8 cellular contexts compared by ENCODE assay signal in the genomic region with DNA sequence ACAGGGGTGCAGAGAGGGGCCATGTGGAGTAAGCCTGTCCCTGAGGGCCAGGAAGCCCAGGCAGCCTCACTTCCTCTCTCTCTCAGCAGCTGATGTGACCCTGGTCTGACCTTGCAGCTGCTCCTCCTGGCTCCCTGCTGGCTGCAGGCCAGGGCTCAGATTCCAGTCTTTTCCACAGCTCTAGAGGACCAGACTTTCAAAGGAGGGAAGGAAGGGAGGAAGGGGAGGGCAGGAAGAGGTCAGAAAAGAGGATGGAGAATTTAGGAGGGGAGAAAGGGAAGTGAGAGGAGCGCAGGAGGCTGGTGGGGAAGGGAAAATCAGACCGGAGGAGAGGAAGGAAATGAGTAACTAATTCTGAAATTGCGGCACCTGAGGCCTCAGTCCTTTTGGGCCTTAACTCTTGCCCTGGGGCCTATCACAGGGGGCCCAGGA. TPM values are rescaled to one million over a fixed set of nuclear protein-coding genes. Genes with fewer than 3 reads are reported as not detected.
DNase-seq lines count a peak whose midpoint lies in the region; ATAC-seq and TF ChIP-seq lines count a peak whose summit lies in the region.

No MANE protein-coding gene starts in this region.

- DNase-seq in NCI-H446 (lab: John Stamatoyannopoulos, UW) (peak; percentile 7 to 21), NCI-H446 treated with DMSO at 0.1 percent for 48 hours (lab: John Stamatoyannopoulos, UW) (no peak), RWPE1 (ENCODE audit: low spot score) (peak; percentile 15), cardiac septum (ENCODE audit: low spot score) (peak; percentile 92), inferior parietal cortex (ENCODE audit: extremely low spot score) (no peak), NCI-H128 (lab: John Stamatoyannopoulos, UW; ENCODE audit: unreplicated experiment) (no peak)

- no peaks in the 10 kb centered on the region for H3K9me3 ChIP-seq in skeletal muscle tissue (ENCODE audit: control insufficient read depth in 3 of 3, low read length in 3 of 3)

- intact Hi-C loops in cardiac septum (cut with DNase I), result no loop called here

- peak overlapping the region in 1 of 3 donors; percentile 14 for H3K9ac ChIP-seq in skeletal muscle tissue (ENCODE audit: low read depth in 1 of 3, low read length in 3 of 3)

- H3K4me1 ChIP-seq in skeletal muscle tissue (ENCODE audit: control insufficient read depth in 3 of 3, insufficient read depth in 3 of 3, low read length in 3 of 3), result peaks cover 19 to 22% (median 20%) of the 10 kb centered on the region in 3 donors

- H3K4me3 ChIP-seq in skeletal muscle tissue (ENCODE audit: low read length in 3 of 3), result no peak overlapping the region

- CTCF ChIA-PET in RWPE1 (lab: Yijun Ruan, JAX), result no interaction called here

- POLR2A ChIA-PET in RWPE1 (lab: Yijun Ruan, JAX; ENCODE audit: low non-redundant PET), result no interaction called here

- no peaks in the 10 kb centered on the region for H3K27me3 ChIP-seq in skeletal muscle tissue (ENCODE audit: control insufficient read depth in 3 of 3, insufficient read depth in 3 of 3, low read length in 3 of 3)

- H3K27ac ChIP-seq in RWPE1 (no peak overlapping the region), skeletal muscle tissue (ENCODE audit: low read depth, low read length) (peak overlapping the region; percentile 56)

- no peaks in the 10 kb centered on the region for H3K36me3 ChIP-seq in skeletal muscle tissue (ENCODE audit: control insufficient read depth in 3 of 3, insufficient read depth in 3 of 3, low read length in 3 of 3)

- ATAC-seq in HG03103 (IDR thresholded peaks at IDR 0.05; ENCODE audit: low read depth, unreplicated experiment), result peak; percentile 64

- TF ChIP-seq CTCF in RWPE1 (conservative IDR thresholded peaks at IDR 0.05; ENCODE audit: low read depth), result no peak

RNA-seq across cellular contexts. Expression of a gene that starts 40.9 kb away (rescaled TPM):
- total RNA-seq in cardiac septum, result 16.4 TPM
- 24.0 TPM for total RNA-seq in skeletal muscle tissue

Comparison
In these comparisons a context has a peak if more than half of its experiments do, and no peak if none do; other contexts are left out.
1. DNase-seq: peak in NCI-H446 (2 of 2), RWPE1 (single experiment) and cardiac septum (single experiment); none in NCI-H446 treated with DMSO at 0.1 percent for 48 hours (single experiment), inferior parietal cortex (single experiment) and NCI-H128 (single experiment).